22 cellular contexts compared by ENCODE assay signal in the genomic region with DNA sequence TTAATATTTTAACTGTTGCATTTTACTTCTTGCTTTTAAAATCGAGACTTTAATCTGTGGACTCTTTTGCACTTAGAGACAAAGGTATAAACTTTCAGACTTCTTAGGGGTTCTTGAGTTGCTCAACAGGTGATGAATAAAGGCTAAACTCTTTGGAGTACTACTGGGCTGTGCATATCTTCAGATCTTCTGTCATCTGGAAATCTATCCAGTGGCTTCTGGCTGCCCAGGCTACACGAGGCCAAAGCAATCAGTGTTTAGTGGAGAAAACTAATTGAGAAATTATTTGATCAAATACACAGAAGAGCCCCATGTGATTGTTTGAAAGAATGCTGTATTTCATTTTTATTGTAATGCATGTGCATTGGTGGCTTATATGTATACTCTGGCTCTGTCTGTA.
"Had no signal": no experiment of that assay in that cellular context is flagged by ENCODE, and none has a peak within 500 bp of the region (broad histone marks: within the 10 kb centered on the region; RNA-seq: fewer than 3 reads in every experiment).

No MANE protein-coding gene starts in this region.

- H3K9me3 ChIP-seq: colonic mucosa, esophagus squamous epithelium, neutrophil, sigmoid colon, testis, tibial nerve had no signal

- H3K27ac Mint-ChIP-seq: nephron; stimulated activated naive B cell treated with anti-CD40 and anti-IgM and Interleukin-4, amounts not matched to agents 10 μg/mL and 1 μg/mL and 100 μg/mL, for 72 hours; stimulated activated naive CD8-positive, alpha-beta T cell treated with anti-CD3 and anti-CD28 coated beads, Interleukin-15, amount 100 ng/mL, for 72 hours had no signal

- H3K4me3 ChIP-seq: colonic mucosa, esophagus squamous epithelium, hepatocyte, lung, sigmoid colon, skin epidermis, testis, tibial nerve had no signal

- H3K36me3 Mint-ChIP-seq: naive B cell; stimulated activated naive B cell treated with anti-CD40 and anti-IgM and Interleukin-4, amounts not matched to agents 10 μg/mL and 1 μg/mL and 100 μg/mL, for 72 hours had no signal

- H2AFZ ChIP-seq: hepatocyte had no signal

- H3K4me2 ChIP-seq: hepatocyte had no signal

- H3K36me3 ChIP-seq: colonic mucosa, esophagus squamous epithelium, neutrophil, sigmoid colon, tibial nerve had no signal

- H3K27me3 Mint-ChIP-seq: stimulated activated naive B cell treated with anti-CD40 and anti-IgM and Interleukin-4, amounts not matched to agents 10 μg/mL and 1 μg/mL and 100 μg/mL, for 72 hours had no signal

- H3K27me3 ChIP-seq: colonic mucosa, esophagus squamous epithelium, foreskin keratinocyte, sigmoid colon, testis, tibial nerve had no signal

- H3K4me3 Mint-ChIP-seq: nephron; stimulated activated naive B cell treated with anti-CD40 and anti-IgM and Interleukin-4, amounts not matched to agents 10 μg/mL and 1 μg/mL and 100 μg/mL, for 72 hours; stimulated activated naive CD8-positive, alpha-beta T cell treated with anti-CD3 and anti-CD28 coated beads, Interleukin-15, amount 100 ng/mL, for 72 hours had no signal

- H3K9me3 Mint-ChIP-seq: naive B cell; nephron; stimulated activated naive B cell treated with anti-CD40 and anti-IgM and Interleukin-4, amounts not matched to agents 10 μg/mL and 1 μg/mL and 100 μg/mL, for 72 hours; stimulated activated naive CD8-positive, alpha-beta T cell treated with anti-CD3 and anti-CD28 coated beads, Interleukin-15, amount 100 ng/mL, for 72 hours had no signal

- ATAC-seq: foreskin keratinocyte; left colon; left ventricle myocardium superior; stimulated activated naive B cell treated with anti-CD40 and anti-IgM and Interleukin-4, amounts not matched to agents 10 μg/mL and 1 μg/mL and 100 μg/mL, for 72 hours; stimulated activated naive CD8-positive, alpha-beta T cell treated with anti-CD3 and anti-CD28 coated beads, Interleukin-15, amount 100 ng/mL, for 72 hours had no signal

- DNase-seq: colonic mucosa; dermis blood vessel endothelial cell; esophagus squamous epithelium; foreskin keratinocyte; head of caudate nucleus; left colon; left ventricle myocardium superior; mesenchymal stem cell; naive B cell; posterior cingulate gyrus; sigmoid colon; stimulated activated CD4-positive, alpha-beta T cell treated with anti-CD3 and anti-CD28 coated beads, Interleukin-2, amount 100 ng/mL, for 24 hours; stimulated activated CD4-positive, alpha-beta T cell treated with anti-CD3 and anti-CD28 coated beads, Interleukin-4, amount 100 ng/mL, for 4 hours; stimulated activated naive B cell treated with anti-CD40 and anti-IgM and Interleukin-4, amounts not matched to agents 10 μg/mL and 1 μg/mL and 100 μg/mL, for 72 hours; stimulated activated naive CD8-positive, alpha-beta T cell treated with anti-CD3 and anti-CD28 coated beads, Interleukin-15, amount 100 ng/mL, for 72 hours; testis had no signal
